Comparison of ENCODE assay signal across 1 cellular context in the genomic region with DNA sequence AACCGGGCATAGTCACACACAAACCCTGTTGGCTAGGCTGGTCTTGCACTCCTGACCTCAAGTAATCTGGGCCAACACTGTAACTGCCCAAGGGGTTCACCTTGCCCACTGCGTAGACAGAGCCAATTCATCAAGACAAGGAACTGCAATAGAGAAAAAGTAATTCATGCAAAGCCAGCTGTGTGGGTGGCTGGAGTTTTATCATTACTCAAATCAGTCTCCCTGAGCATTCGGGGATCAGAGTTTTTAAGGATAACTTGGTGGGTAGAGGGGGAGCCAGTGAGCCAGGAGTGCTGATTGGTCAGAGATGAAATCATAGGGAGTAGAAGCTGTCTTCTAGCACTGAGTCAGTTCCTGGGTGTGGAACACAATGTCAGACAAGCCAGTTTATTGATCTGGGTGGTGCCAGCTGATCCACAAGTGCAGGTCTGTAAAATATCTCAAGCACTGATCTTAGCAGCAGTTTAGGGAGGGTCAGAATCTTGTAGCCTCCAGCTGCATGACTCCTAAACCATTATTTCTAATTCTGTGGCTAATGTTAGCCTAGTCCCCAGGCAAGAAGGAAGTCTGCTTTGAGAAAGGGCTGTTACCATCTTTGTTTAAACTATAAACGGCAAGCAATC.
TF ChIP-seq lines count a peak whose summit lies in the region.

No MANE protein-coding gene starts in this region.

TF ChIP-seq in K562, 482 proteins besides CTCF, POLR2A, EP300 and RAD21 (continued from another document and continues in another):
- TF ChIP-seq, protein P1, sequence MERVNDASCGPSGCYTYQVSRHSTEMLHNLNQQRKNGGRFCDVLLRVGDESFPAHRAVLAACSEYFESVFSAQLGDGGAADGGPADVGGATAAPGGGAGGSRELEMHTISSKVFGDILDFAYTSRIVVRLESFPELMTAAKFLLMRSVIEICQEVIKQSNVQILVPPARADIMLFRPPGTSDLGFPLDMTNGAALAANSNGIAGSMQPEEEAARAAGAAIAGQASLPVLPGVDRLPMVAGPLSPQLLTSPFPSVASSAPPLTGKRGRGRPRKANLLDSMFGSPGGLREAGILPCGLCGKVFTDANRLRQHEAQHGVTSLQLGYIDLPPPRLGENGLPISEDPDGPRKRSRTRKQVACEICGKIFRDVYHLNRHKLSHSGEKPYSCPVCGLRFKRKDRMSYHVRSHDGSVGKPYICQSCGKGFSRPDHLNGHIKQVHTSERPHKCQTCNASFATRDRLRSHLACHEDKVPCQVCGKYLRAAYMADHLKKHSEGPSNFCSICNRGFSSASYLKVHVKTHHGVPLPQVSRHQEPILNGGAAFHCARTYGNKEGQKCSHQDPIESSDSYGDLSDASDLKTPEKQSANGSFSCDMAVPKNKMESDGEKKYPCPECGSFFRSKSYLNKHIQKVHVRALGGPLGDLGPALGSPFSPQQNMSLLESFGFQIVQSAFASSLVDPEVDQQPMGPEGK (CRISPR knock-in tag; IDR thresholded peaks at IDR 0.05; ENCODE audit: borderline replicate concordance) = no peak
- TF ChIP-seq MAZ (CRISPR knock-in tag; conservative IDR thresholded peaks at IDR 0.05 in 1 of 2, IDR thresholded peaks at IDR 0.05 in 1 of 2) (0 out of 4 replicates have a peak, but pooled peaks of 1 of the 2 experiments have one; percentile 24), ATF1 (CRISPR knock-in tag; IDR thresholded peaks at IDR 0.05) (no peak), ATF1 (tag; IDR thresholded peaks at IDR 0.05) (peak; percentile 49), GATA2 (CRISPR knock-in tag; IDR thresholded peaks at IDR 0.05) (peak; percentile 23; the same call in 1 of the 2 replicates), FOSL1 (tag; conservative IDR thresholded peaks at IDR 0.05) (peak; percentile 77), CSDE1 (IDR thresholded peaks at IDR 0.05) (no peak), SMARCE1 (IDR thresholded peaks at IDR 0.05) (0 out of 2 replicates have a peak, but pooled peaks have one; percentile 22), SRSF7 (optimal IDR thresholded peaks at IDR 0.05; ENCODE audit: low read depth, low read length) (no peak), TEAD2 (tag; IDR thresholded peaks at IDR 0.05) (no peak), KAT8 (IDR thresholded peaks at IDR 0.05; ENCODE audit: low read depth) (no peak), ZNF780A (CRISPR knock-in tag; IDR thresholded peaks at IDR 0.05) (no peak), NR2C2 (CRISPR knock-in tag; IDR thresholded peaks at IDR 0.05) (no peak), NR2C2 (tag; IDR thresholded peaks at IDR 0.05) (peak; percentile 28; the same call in 1 of the 2 replicates), L3MBTL2 (IDR thresholded peaks at IDR 0.05) (peak; percentile 30; the same call in 1 of the 2 replicates), SMARCA5 (IDR thresholded peaks at IDR 0.05) (no peak), ELF2 (CRISPR knock-in tag; IDR thresholded peaks at IDR 0.05) (peak; percentile 56; the same call in 1 of the 2 replicates), NBN (IDR thresholded peaks at IDR 0.05; ENCODE audit: low read depth) (no peak), RNF2 (IDR thresholded peaks at IDR 0.05) (peak; percentile 42; the same call in 1 of the 2 replicates), EGR1 (conservative IDR thresholded peaks at IDR 0.05) (peak; percentile 73), ZKSCAN8 (CRISPR knock-in tag; IDR thresholded peaks at IDR 0.05) (no peak), SMARCC2 (IDR thresholded peaks at IDR 0.05; ENCODE audit: low read depth) (no peak), JUN (IDR thresholded peaks at IDR 0.05; ENCODE audit: borderline replicate concordance, low read depth, low read length) (peak; percentile 9; the same call in 1 of the 2 replicates), JUN (CRISPR knock-in tag; IDR thresholded peaks at IDR 0.05; ENCODE audit: borderline replicate concordance) (no peak), MAFK (IDR thresholded peaks at IDR 0.05; ENCODE audit: low read length) (no peak)
- TF ChIP-seq, protein P2, sequence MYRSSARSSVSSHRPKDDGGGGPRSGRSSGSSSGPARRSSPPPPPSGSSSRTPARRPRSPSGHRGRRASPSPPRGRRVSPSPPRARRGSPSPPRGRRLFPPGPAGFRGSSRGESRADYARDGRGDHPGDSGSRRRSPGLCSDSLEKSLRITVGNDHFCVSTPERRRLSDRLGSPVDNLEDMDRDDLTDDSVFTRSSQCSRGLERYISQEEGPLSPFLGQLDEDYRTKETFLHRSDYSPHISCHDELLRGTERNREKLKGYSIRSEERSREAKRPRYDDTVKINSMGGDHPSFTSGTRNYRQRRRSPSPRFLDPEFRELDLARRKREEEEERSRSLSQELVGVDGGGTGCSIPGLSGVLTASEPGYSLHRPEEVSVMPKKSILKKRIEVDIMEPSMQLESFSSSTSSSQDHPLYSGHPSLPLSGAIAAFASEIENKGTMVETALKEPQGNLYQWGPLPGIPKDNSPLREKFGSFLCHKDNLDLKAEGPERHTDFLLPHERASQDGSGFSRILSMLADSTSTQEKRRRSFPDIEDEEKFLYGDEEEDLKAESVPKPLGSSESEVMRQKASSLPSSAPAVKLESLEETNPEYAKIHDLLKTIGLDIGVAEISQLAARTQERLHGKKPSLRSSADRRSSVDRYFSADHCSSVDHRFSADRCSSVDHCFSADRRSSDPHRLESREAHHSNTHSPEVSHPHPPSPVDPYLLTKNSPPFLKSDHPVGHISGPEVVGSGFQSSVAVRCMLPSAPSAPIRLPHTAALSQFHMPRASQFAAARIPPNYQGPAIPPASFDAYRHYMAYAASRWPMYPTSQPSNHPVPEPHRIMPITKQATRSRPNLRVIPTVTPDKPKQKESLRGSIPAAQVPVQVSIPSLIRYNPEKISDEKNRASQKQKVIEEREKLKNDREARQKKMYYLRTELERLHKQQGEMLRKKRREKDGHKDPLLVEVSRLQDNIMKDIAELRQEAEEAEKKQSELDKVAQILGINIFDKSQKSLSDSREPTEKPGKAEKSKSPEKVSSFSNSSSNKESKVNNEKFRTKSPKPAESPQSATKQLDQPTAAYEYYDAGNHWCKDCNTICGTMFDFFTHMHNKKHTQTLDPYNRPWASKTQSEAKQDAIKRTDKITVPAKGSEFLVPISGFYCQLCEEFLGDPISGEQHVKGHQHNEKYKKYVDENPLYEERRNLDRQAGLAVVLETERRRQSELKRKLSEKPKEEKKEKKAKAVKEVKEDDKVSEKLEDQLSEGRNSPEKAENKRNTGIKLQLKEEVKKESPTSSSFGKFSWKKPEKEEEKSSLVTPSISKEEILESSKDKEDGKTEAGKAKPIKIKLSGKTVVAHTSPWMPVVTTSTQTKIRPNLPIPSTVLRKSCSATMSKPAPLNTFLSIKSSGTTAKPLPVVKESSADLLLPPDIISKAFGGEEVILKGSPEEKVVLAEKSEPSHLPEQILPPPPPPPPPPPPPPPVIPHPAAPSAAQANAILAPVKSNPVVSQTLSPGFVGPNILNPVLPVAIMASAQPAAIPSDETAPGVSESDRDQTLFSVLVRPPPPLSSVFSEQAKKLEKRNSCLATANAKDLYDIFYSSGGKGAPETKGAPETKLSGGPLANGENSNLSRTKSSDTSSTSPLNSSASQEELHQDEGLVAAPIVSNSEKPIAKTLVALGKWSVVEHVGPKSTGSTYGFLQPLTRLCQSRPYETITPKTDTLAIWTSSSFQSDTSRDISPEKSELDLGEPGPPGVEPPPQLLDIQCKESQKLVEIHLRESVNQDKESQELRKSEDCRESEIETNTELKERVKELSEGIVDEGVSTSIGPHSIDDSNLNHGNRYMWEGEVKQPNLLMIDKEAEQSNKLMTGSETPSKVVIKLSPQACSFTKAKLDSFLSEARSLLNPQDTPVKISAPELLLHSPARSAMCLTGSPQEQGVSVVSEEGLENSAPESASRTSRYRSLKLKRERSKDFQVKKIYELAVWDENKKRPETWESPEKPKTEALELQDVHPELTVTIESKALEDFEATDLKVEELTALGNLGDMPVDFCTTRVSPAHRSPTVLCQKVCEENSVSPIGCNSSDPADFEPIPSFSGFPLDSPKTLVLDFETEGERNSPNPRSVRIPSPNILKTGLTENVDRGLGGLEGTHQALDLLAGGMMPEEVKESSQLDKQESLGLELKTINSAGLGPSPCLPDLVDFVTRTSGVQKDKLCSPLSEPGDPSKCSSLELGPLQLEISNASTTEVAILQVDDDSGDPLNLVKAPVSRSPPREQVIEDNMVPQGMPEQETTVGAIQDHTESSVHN (IDR thresholded peaks at IDR 0.05; ENCODE audit: borderline replicate concordance in 1 of 2, low read depth in 1 of 2) = peak in 1 of 2 experiments; percentile 25; a peak in 1 of 4 replicates
- TF ChIP-seq, protein P3, sequence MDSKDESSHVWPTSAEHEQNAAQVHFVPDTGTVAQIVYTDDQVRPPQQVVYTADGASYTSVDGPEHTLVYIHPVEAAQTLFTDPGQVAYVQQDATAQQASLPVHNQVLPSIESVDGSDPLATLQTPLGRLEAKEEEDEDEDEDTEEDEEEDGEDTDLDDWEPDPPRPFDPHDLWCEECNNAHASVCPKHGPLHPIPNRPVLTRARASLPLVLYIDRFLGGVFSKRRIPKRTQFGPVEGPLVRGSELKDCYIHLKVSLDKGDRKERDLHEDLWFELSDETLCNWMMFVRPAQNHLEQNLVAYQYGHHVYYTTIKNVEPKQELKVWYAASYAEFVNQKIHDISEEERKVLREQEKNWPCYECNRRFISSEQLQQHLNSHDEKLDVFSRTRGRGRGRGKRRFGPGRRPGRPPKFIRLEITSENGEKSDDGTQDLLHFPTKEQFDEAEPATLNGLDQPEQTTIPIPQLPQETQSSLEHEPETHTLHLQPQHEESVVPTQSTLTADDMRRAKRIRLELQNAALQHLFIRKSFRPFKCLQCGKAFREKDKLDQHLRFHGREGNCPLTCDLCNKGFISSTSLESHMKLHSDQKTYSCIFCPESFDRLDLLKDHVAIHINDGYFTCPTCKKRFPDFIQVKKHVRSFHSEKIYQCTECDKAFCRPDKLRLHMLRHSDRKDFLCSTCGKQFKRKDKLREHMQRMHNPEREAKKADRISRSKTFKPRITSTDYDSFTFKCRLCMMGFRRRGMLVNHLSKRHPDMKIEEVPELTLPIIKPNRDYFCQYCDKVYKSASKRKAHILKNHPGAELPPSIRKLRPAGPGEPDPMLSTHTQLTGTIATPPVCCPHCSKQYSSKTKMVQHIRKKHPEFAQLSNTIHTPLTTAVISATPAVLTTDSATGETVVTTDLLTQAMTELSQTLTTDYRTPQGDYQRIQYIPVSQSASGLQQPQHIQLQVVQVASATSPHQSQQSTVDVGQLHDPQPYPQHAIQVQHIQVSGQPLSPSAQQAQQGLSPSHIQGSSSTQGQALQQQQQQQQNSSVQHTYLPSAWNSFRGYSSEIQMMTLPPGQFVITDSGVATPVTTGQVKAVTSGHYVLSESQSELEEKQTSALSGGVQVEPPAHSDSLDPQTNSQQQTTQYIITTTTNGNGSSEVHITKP (IDR thresholded peaks at IDR 0.05; ENCODE audit: partially characterized antibody) = peak; percentile 7
- TF ChIP-seq, protein P4, sequence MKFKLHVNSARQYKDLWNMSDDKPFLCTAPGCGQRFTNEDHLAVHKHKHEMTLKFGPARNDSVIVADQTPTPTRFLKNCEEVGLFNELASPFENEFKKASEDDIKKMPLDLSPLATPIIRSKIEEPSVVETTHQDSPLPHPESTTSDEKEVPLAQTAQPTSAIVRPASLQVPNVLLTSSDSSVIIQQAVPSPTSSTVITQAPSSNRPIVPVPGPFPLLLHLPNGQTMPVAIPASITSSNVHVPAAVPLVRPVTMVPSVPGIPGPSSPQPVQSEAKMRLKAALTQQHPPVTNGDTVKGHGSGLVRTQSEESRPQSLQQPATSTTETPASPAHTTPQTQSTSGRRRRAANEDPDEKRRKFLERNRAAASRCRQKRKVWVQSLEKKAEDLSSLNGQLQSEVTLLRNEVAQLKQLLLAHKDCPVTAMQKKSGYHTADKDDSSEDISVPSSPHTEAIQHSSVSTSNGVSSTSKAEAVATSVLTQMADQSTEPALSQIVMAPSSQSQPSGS (CRISPR knock-in tag; IDR thresholded peaks at IDR 0.05) = no peak
- TF ChIP-seq, protein P5, sequence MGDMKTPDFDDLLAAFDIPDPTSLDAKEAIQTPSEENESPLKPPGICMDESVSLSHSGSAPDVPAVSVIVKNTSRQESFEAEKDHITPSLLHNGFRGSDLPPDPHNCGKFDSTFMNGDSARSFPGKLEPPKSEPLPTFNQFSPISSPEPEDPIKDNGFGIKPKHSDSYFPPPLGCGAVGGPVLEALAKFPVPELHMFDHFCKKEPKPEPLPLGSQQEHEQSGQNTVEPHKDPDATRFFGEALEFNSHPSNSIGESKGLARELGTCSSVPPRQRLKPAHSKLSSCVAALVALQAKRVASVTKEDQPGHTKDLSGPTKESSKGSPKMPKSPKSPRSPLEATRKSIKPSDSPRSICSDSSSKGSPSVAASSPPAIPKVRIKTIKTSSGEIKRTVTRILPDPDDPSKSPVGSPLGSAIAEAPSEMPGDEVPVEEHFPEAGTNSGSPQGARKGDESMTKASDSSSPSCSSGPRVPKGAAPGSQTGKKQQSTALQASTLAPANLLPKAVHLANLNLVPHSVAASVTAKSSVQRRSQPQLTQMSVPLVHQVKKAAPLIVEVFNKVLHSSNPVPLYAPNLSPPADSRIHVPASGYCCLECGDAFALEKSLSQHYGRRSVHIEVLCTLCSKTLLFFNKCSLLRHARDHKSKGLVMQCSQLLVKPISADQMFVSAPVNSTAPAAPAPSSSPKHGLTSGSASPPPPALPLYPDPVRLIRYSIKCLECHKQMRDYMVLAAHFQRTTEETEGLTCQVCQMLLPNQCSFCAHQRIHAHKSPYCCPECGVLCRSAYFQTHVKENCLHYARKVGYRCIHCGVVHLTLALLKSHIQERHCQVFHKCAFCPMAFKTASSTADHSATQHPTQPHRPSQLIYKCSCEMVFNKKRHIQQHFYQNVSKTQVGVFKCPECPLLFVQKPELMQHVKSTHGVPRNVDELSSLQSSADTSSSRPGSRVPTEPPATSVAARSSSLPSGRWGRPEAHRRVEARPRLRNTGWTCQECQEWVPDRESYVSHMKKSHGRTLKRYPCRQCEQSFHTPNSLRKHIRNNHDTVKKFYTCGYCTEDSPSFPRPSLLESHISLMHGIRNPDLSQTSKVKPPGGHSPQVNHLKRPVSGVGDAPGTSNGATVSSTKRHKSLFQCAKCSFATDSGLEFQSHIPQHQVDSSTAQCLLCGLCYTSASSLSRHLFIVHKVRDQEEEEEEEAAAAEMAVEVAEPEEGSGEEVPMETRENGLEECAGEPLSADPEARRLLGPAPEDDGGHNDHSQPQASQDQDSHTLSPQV (IDR thresholded peaks at IDR 0.05) = no peak
- TF ChIP-seq, protein P6, sequence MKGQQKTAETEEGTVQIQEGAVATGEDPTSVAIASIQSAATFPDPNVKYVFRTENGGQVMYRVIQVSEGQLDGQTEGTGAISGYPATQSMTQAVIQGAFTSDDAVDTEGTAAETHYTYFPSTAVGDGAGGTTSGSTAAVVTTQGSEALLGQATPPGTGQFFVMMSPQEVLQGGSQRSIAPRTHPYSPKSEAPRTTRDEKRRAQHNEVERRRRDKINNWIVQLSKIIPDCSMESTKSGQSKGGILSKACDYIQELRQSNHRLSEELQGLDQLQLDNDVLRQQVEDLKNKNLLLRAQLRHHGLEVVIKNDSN (CRISPR knock-in tag; IDR thresholded peaks at IDR 0.05) = no peak
- TF ChIP-seq, protein P7, sequence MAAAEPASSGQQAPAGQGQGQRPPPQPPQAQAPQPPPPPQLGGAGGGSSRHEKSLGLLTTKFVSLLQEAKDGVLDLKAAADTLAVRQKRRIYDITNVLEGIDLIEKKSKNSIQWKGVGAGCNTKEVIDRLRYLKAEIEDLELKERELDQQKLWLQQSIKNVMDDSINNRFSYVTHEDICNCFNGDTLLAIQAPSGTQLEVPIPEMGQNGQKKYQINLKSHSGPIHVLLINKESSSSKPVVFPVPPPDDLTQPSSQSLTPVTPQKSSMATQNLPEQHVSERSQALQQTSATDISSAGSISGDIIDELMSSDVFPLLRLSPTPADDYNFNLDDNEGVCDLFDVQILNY (CRISPR knock-in tag; IDR thresholded peaks at IDR 0.05) = no peak
